Comparison of ENCODE assay signal across 1 cellular context in genomic region chr6:10146723-10147451, GRCh38.
A peak's percentile ranks its signal among the peaks of the same experiment; 100 is the strongest.
TF ChIP-seq lines count a peak whose summit lies in the region.

No MANE protein-coding gene starts in this region.

TF ChIP-seq in K562, 482 proteins besides CTCF, POLR2A, EP300 and RAD21 (continued from another document and continues in another):
- TF ChIP-seq ETS1 (conservative IDR thresholded peaks at IDR 0.05; ENCODE audit: control insufficient read depth, low read depth, low read length) (no peak), ZNF431 (CRISPR knock-in tag; IDR thresholded peaks at IDR 0.05) (no peak), EGR1 (conservative IDR thresholded peaks at IDR 0.05) (peak; percentile 55; the same call in 1 of the 2 replicates), CBX3 (IDR thresholded peaks at IDR 0.05; ENCODE audit: borderline replicate concordance in 1 of 2, low read length in 2 of 2) (0 out of 3 replicates have a peak, but pooled peaks of 1 of the 2 experiments have one; percentile 5), KDM4B (IDR thresholded peaks at IDR 0.05; ENCODE audit: borderline replicate concordance in 2 of 2, low read depth in 1 of 2) (no peak), ZBTB40 (IDR thresholded peaks at IDR 0.05) (peak; percentile 50), ZBTB40 (CRISPR knock-in tag; IDR thresholded peaks at IDR 0.05) (no peak), SMAD3 (CRISPR knock-in tag; conservative IDR thresholded peaks at IDR 0.05) (no peak), FOXA3 (CRISPR knock-in tag; conservative IDR thresholded peaks at IDR 0.05 in 1 of 2, IDR thresholded peaks at IDR 0.05 in 1 of 2) (no peak), SMAD2 (IDR thresholded peaks at IDR 0.05; ENCODE audit: low read depth, low read length) (no peak), ZNF57 (CRISPR knock-in tag; IDR thresholded peaks at IDR 0.05) (no peak), SRF (CRISPR knock-in tag; IDR thresholded peaks at IDR 0.05) (no peak), TRIM24 (IDR thresholded peaks at IDR 0.05) (0 out of 4 replicates have a peak, but pooled peaks of 1 of the 2 experiments have one; percentile 17), ZNF436 (CRISPR knock-in tag; IDR thresholded peaks at IDR 0.05) (no peak), THRAP3 (IDR thresholded peaks at IDR 0.05; ENCODE audit: borderline replicate concordance) (no peak), TARDBP (IDR thresholded peaks at IDR 0.05) (no peak), TCF7L2 (IDR thresholded peaks at IDR 0.05; ENCODE audit: low read depth, low read length) (no peak), ZNF589 (CRISPR knock-in tag; IDR thresholded peaks at IDR 0.05; ENCODE audit: low read depth) (0 out of 2 replicates have a peak, but pooled peaks have one; percentile 35), ZNF707 (CRISPR knock-in tag; conservative IDR thresholded peaks at IDR 0.05) (no peak), ZNF79 (CRISPR knock-in tag; IDR thresholded peaks at IDR 0.05; ENCODE audit: low read depth) (no peak), SP2 (IDR thresholded peaks at IDR 0.05; ENCODE audit: extremely low read depth, low read depth, low read length, poor library complexity, severe bottlenecking) (no peak), TOE1 (IDR thresholded peaks at IDR 0.05; ENCODE audit: borderline replicate concordance) (0 out of 2 replicates have a peak, but pooled peaks have one; percentile 25), TOE1 (CRISPR knock-in tag; IDR thresholded peaks at IDR 0.05; ENCODE audit: borderline replicate concordance, low read depth) (no peak), MTA2 (IDR thresholded peaks at IDR 0.05; ENCODE audit: low read depth) (no peak), HDAC3 (IDR thresholded peaks at IDR 0.05; ENCODE audit: borderline replicate concordance, partially characterized antibody) (no peak), ESRRB (CRISPR knock-in tag; IDR thresholded peaks at IDR 0.05; ENCODE audit: borderline replicate concordance) (no peak), ZNF444 (CRISPR knock-in tag; IDR thresholded peaks at IDR 0.05) (no peak), CEBPB (tag; IDR thresholded peaks at IDR 0.05) (peak; percentile 92), ZNF197 (CRISPR knock-in tag; IDR thresholded peaks at IDR 0.05; ENCODE audit: low read depth) (0 out of 2 replicates have a peak, but pooled peaks have one; percentile 45), POLR2G (IDR thresholded peaks at IDR 0.05; ENCODE audit: low read depth, low read length) (no peak), KHSRP (IDR thresholded peaks at IDR 0.05) (no peak)
- TF ChIP-seq, protein P1, sequence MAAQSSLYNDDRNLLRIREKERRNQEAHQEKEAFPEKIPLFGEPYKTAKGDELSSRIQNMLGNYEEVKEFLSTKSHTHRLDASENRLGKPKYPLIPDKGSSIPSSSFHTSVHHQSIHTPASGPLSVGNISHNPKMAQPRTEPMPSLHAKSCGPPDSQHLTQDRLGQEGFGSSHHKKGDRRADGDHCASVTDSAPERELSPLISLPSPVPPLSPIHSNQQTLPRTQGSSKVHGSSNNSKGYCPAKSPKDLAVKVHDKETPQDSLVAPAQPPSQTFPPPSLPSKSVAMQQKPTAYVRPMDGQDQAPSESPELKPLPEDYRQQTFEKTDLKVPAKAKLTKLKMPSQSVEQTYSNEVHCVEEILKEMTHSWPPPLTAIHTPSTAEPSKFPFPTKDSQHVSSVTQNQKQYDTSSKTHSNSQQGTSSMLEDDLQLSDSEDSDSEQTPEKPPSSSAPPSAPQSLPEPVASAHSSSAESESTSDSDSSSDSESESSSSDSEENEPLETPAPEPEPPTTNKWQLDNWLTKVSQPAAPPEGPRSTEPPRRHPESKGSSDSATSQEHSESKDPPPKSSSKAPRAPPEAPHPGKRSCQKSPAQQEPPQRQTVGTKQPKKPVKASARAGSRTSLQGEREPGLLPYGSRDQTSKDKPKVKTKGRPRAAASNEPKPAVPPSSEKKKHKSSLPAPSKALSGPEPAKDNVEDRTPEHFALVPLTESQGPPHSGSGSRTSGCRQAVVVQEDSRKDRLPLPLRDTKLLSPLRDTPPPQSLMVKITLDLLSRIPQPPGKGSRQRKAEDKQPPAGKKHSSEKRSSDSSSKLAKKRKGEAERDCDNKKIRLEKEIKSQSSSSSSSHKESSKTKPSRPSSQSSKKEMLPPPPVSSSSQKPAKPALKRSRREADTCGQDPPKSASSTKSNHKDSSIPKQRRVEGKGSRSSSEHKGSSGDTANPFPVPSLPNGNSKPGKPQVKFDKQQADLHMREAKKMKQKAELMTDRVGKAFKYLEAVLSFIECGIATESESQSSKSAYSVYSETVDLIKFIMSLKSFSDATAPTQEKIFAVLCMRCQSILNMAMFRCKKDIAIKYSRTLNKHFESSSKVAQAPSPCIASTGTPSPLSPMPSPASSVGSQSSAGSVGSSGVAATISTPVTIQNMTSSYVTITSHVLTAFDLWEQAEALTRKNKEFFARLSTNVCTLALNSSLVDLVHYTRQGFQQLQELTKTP (IDR thresholded peaks at IDR 0.05; ENCODE audit: low read depth in 1 of 2, partially characterized antibody in 2 of 2): peak; percentile 23 to 97
- TF ChIP-seq, protein P2, sequence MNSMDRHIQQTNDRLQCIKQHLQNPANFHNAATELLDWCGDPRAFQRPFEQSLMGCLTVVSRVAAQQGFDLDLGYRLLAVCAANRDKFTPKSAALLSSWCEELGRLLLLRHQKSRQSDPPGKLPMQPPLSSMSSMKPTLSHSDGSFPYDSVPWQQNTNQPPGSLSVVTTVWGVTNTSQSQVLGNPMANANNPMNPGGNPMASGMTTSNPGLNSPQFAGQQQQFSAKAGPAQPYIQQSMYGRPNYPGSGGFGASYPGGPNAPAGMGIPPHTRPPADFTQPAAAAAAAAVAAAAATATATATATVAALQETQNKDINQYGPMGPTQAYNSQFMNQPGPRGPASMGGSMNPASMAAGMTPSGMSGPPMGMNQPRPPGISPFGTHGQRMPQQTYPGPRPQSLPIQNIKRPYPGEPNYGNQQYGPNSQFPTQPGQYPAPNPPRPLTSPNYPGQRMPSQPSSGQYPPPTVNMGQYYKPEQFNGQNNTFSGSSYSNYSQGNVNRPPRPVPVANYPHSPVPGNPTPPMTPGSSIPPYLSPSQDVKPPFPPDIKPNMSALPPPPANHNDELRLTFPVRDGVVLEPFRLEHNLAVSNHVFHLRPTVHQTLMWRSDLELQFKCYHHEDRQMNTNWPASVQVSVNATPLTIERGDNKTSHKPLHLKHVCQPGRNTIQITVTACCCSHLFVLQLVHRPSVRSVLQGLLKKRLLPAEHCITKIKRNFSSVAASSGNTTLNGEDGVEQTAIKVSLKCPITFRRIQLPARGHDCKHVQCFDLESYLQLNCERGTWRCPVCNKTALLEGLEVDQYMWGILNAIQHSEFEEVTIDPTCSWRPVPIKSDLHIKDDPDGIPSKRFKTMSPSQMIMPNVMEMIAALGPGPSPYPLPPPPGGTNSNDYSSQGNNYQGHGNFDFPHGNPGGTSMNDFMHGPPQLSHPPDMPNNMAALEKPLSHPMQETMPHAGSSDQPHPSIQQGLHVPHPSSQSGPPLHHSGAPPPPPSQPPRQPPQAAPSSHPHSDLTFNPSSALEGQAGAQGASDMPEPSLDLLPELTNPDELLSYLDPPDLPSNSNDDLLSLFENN (IDR thresholded peaks at IDR 0.05; ENCODE audit: low read depth in 2 of 2, low read length in 2 of 2): no peak
- TF ChIP-seq, protein P3, sequence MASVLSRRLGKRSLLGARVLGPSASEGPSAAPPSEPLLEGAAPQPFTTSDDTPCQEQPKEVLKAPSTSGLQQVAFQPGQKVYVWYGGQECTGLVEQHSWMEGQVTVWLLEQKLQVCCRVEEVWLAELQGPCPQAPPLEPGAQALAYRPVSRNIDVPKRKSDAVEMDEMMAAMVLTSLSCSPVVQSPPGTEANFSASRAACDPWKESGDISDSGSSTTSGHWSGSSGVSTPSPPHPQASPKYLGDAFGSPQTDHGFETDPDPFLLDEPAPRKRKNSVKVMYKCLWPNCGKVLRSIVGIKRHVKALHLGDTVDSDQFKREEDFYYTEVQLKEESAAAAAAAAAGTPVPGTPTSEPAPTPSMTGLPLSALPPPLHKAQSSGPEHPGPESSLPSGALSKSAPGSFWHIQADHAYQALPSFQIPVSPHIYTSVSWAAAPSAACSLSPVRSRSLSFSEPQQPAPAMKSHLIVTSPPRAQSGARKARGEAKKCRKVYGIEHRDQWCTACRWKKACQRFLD (CRISPR knock-in tag; IDR thresholded peaks at IDR 0.05): peak; percentile 75; the same call in 1 of the 2 replicates
- TF ChIP-seq, protein P4, sequence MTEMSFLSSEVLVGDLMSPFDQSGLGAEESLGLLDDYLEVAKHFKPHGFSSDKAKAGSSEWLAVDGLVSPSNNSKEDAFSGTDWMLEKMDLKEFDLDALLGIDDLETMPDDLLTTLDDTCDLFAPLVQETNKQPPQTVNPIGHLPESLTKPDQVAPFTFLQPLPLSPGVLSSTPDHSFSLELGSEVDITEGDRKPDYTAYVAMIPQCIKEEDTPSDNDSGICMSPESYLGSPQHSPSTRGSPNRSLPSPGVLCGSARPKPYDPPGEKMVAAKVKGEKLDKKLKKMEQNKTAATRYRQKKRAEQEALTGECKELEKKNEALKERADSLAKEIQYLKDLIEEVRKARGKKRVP (CRISPR knock-in tag; IDR thresholded peaks at IDR 0.05): no peak
